13 cellular contexts compared by ENCODE assay signal in genomic region chr12:6207254-6207942, GRCh38. TPM values are rescaled to one million over a fixed set of nuclear protein-coding genes. Genes with fewer than 3 reads are reported as not detected.
DNase-seq lines count a peak whose midpoint lies in the region; ATAC-seq and TF ChIP-seq lines count a peak whose summit lies in the region.
"Had no signal": no experiment of that assay in that cellular context is flagged by ENCODE, and none has a peak within 500 bp of the region (broad histone marks: within the 10 kb centered on the region; RNA-seq: fewer than 3 reads in every experiment).

No MANE protein-coding gene starts in this region.

- H3K27ac Mint-ChIP-seq in GM23338: peak overlapping the region; percentile 81
- H3K27ac Mint-ChIP-seq: stimulated activated naive CD8-positive, alpha-beta T cell treated with anti-CD3 and anti-CD28 coated beads, Interleukin-15, amount 100 ng/mL, for 72 hours had no signal

- H3K9me2 ChIP-seq in GM23338 (ENCODE audit: insufficient read depth): no peaks in the 10 kb centered on the region

- peaks cover 56% of the 10 kb centered on the region for H3K36me3 Mint-ChIP-seq in GM23338 (ENCODE audit: low read depth)

- H3K4me3 ChIP-seq in GM23338 (no peak overlapping the region), dorsolateral prefrontal cortex (no peak overlapping the region), lower lobe of right lung (no peak overlapping the region), smooth muscle cell (no peak overlapping the region)

- peaks cover 22% of the 10 kb centered on the region for H3K27me3 Mint-ChIP-seq in GM23338 (ENCODE audit: insufficient read depth, low read depth, poor library complexity)

- peaks cover 7% of the 10 kb centered on the region; the same call in 1 of the 2 replicates for H3K36me3 ChIP-seq in GM23338 (ENCODE audit: insufficient read depth)
- peaks cover 29% of the 10 kb centered on the region for H3K36me3 ChIP-seq in lower lobe of right lung
- H3K36me3 ChIP-seq in smooth muscle cell (ENCODE audit: low read depth): no peaks in the 10 kb centered on the region

- TF ChIP-seq CTCF in GM23338 (conservative IDR thresholded peaks at IDR 0.05; ENCODE audit: low read depth in 2 of 2) (no peak), dorsolateral prefrontal cortex (IDR thresholded peaks at IDR 0.05 in 54 of 56, conservative IDR thresholded peaks at IDR 0.05 in 2 of 56; ENCODE audit: low read depth in 1 of 56, partially characterized antibody in 56 of 56) (no peak), lower lobe of right lung (IDR thresholded peaks at IDR 0.05) (no peak), smooth muscle cell (IDR thresholded peaks at IDR 0.05; ENCODE audit: borderline replicate concordance, insufficient read depth, poor library complexity, severe bottlenecking) (no peak)

- peak overlapping the region; percentile 79 for H3K27ac ChIP-seq in GM23338 (ENCODE audit: low read depth)
- H3K27ac ChIP-seq in dorsolateral prefrontal cortex: peak overlapping the region in 51 of 59 donors; percentile 2 to 99 (median 58)
- H3K27ac ChIP-seq in lower lobe of right lung: peak overlapping the region; percentile 69
- H3K27ac ChIP-seq in smooth muscle cell (ENCODE audit: low read depth): peak overlapping the region; percentile 47
- H3K27ac ChIP-seq: VCaP had no signal

- H3K4me1 ChIP-seq in GM23338 (ENCODE audit: insufficient read depth): peaks cover 72% of the 10 kb centered on the region
- peaks cover 100% of the 10 kb centered on the region for H3K4me1 ChIP-seq in lower lobe of right lung
- H3K4me1 ChIP-seq in smooth muscle cell (ENCODE audit: low read depth): peaks cover 22% of the 10 kb centered on the region

- H3K27me3 ChIP-seq in GM23338 (ENCODE audit: insufficient read depth) (no peaks in the 10 kb centered on the region), dorsolateral prefrontal cortex (peaks cover 0 to 3% (median 0%) of the 10 kb centered on the region in 45 donors), lower lobe of right lung (ENCODE audit: low read depth) (no peaks in the 10 kb centered on the region), smooth muscle cell (ENCODE audit: low read depth) (no peaks in the 10 kb centered on the region)

- WGBS in smooth muscle cell (ENCODE audit: low lambda C conversion rate): 57% methylated on average over 9 of the region's 9 CpGs

- H3F3A ChIP-seq in GM23338 (replicated peaks; ENCODE audit: low read depth): peaks cover 15% of the 10 kb centered on the region
- peaks cover 14% of the 10 kb centered on the region for H3F3A ChIP-seq in smooth muscle cell (ENCODE audit: low read depth)

- peaks cover 90% of the 10 kb centered on the region for H3K79me2 ChIP-seq in GM23338 (replicated peaks; ENCODE audit: insufficient read depth)
- H3K79me2 ChIP-seq in smooth muscle cell (ENCODE audit: low read depth): peaks cover 72% of the 10 kb centered on the region

- no peak overlapping the region for H3K9ac ChIP-seq in smooth muscle cell (ENCODE audit: low read depth)

- DNase-seq in GM23338 (ENCODE audit: low spot score) (no peak), dorsolateral prefrontal cortex (no peak), lower lobe of right lung (no peak), smooth muscle cell (lab: John Stamatoyannopoulos, UW; ENCODE audit: unreplicated experiment) (no peak), NCI-H187 treated with DMSO at 0.1 percent for 48 hours (lab: John Stamatoyannopoulos, UW) (no peak), NCI-H1417 treated with DMSO at 0.1 percent for 48 hours (lab: John Stamatoyannopoulos, UW) (no peak)
- no peak for DNase-seq in stimulated activated CD8-positive, alpha-beta memory T cell treated with anti-CD3 and anti-CD28 coated beads, Interleukin-4, amount 100 ng/mL, for 48 hours
- DNase-seq: activated T-cell treated with anti-CD3 and anti-CD28 coated beads for 4 hours; NCI-H2227 treated with DMSO at 0.1 percent for 48 hours; SIG-M5; stimulated activated naive CD8-positive, alpha-beta T cell treated with anti-CD3 and anti-CD28 coated beads, Interleukin-15, amount 100 ng/mL, for 72 hours had no signal

- H3K9me3 ChIP-seq in lower lobe of right lung: no peaks in the 10 kb centered on the region
- no peaks in the 10 kb centered on the region for H3K9me3 ChIP-seq in smooth muscle cell (replicated peaks; ENCODE audit: low read depth)

- H4K20me1 ChIP-seq in GM23338 (replicated peaks; ENCODE audit: insufficient read depth) (peaks cover 7% of the 10 kb centered on the region), smooth muscle cell (ENCODE audit: low read depth) (peaks cover 24% of the 10 kb centered on the region)

- H3K9me3 Mint-ChIP-seq in GM23338: no peaks in the 10 kb centered on the region; the same call in 2 of the 3 replicates
- H3K9me3 Mint-ChIP-seq: stimulated activated naive CD8-positive, alpha-beta T cell treated with anti-CD3 and anti-CD28 coated beads, Interleukin-15, amount 100 ng/mL, for 72 hours had no signal

- intact Hi-C loops in dorsolateral prefrontal cortex (cut with DNase I): no loop called here
- intact Hi-C loops in lower lobe of right lung (cut with DNase I): no loop called here

- H3K4me2 ChIP-seq in GM23338 (peak overlapping the region; percentile 55), smooth muscle cell (peak overlapping the region; percentile 41)

- H3K4me1 Mint-ChIP-seq in GM23338: peaks cover 83% of the 10 kb centered on the region

- no peak for ATAC-seq in GM23338
- no peak for ATAC-seq in lower lobe of right lung
- no peak for ATAC-seq in GM21619 (IDR thresholded peaks at IDR 0.05; ENCODE audit: unreplicated experiment)
- ATAC-seq: stimulated activated naive CD8-positive, alpha-beta T cell treated with anti-CD3 and anti-CD28 coated beads, Interleukin-15, amount 100 ng/mL, for 72 hours had no signal

- H2AFZ ChIP-seq in GM23338 (no peak overlapping the region), smooth muscle cell (ENCODE audit: low read depth) (no peak overlapping the region)

- no peak overlapping the region for H3K4me3 Mint-ChIP-seq in GM23338
- H3K4me3 Mint-ChIP-seq: stimulated activated naive CD8-positive, alpha-beta T cell treated with anti-CD3 and anti-CD28 coated beads, Interleukin-15, amount 100 ng/mL, for 72 hours had no signal

TF ChIP-seq in GM23338, 12 proteins besides CTCF, POLR2A, EP300 and RAD21 (continues in another document):
- TF ChIP-seq CREB1 (CRISPR knock-in tag; IDR thresholded peaks at IDR 0.05; ENCODE audit: low read depth): no peak
- TF ChIP-seq EZH2 (IDR thresholded peaks at IDR 0.05; ENCODE audit: low read depth, unreplicated experiment): no peak
- TF ChIP-seq NANOG (IDR thresholded peaks at IDR 0.05; ENCODE audit: borderline replicate concordance): no peak
- no peak for TF ChIP-seq POLR2AphosphoS5 (IDR thresholded peaks at IDR 0.05; ENCODE audit: low read depth)

RNA-seq across cellular contexts. Expression of gene CD9, which starts 7.2 kb away (rescaled TPM):
- 222 and 227 TPM in 2 replicates for total RNA-seq in GM23338 (2014; rRNA removed; shearing (Covaris generic))
- 250 and 251 TPM in 2 replicates for polyA plus RNA-seq in GM23338 (2016; fragmentation: Nextera tagmentation; extraction: Ambion mirVana)
- 100 to 1,000 TPM in 60 of 120 experiments, 10 to 100 TPM in 60; 29.3 to 364 (median 99.0) TPM for total RNA-seq in dorsolateral prefrontal cortex
- total RNA-seq in lower lobe of right lung: 437 TPM
- total RNA-seq in smooth muscle cell: 153 and 207 TPM in 2 replicates
- 144 and 236 TPM in 2 replicates for polyA plus RNA-seq in smooth muscle cell
